ENCODE assay signal across 11 cellular contexts in genomic region chr19:31352296-31352781, GRCh38. TPM values are rescaled to one million over a fixed set of nuclear protein-coding genes. Genes with fewer than 3 reads are reported as not detected.
DNase-seq lines count a peak whose midpoint lies in the region; ATAC-seq and TF ChIP-seq lines count a peak whose summit lies in the region.
"Had no signal": no experiment of that assay in that cellular context is flagged by ENCODE, and none has a peak within 500 bp of the region (broad histone marks: within the 10 kb centered on the region; RNA-seq: fewer than 3 reads in every experiment).

No MANE protein-coding gene starts in this region.

- H3K9me3 ChIP-seq in CD8-positive, alpha-beta T cell (ENCODE audit: low read length) = no peaks in the 10 kb centered on the region
- H3K9me3 ChIP-seq in HUES64 (ENCODE audit: insufficient read depth, low read depth, low read length) = no peaks in the 10 kb centered on the region
- no peaks in the 10 kb centered on the region for H3K9me3 ChIP-seq in osteoblast (ENCODE audit: low read depth, low read length)

- under 1% methylated on average over 14 of the region's 14 CpGs for WGBS in HUES64

- H3K4me2 ChIP-seq in osteoblast (ENCODE audit: insufficient read depth, low read length) = peak overlapping the region; percentile 88

- peaks cover 35% of the 10 kb centered on the region for H3K79me2 ChIP-seq in osteoblast (ENCODE audit: insufficient read depth, low read length)

- no peak overlapping the region for H3K4me3 ChIP-seq in CD8-positive, alpha-beta T cell (ENCODE audit: low read depth, low read length)
- H3K4me3 ChIP-seq in HUES64 (ENCODE audit: low read length) = peak overlapping the region; percentile 68
- peak overlapping the region; percentile 72 for H3K4me3 ChIP-seq in fibroblast of pulmonary artery (replicated peaks; ENCODE audit: low read depth, low read length)
- no peak overlapping the region for H3K4me3 ChIP-seq in osteoblast (ENCODE audit: insufficient read depth, low read length)

- DNase-seq in CD8-positive, alpha-beta T cell = no peak
- DNase-seq in fibroblast of pulmonary artery (ENCODE audit: low read depth) = no peak
- no peak for DNase-seq in osteoblast (ENCODE audit: insufficient read length, low spot score, missing footprints)
- DNase-seq in NCI-H1092 (lab: John Stamatoyannopoulos, UW) = no peak
- no peak for DNase-seq in NCI-H2171 treated with DMSO at 0.1 percent for 48 hours (lab: John Stamatoyannopoulos, UW)
- DNase-seq: activated CD4-positive, alpha-beta T cell treated with anti-CD3 and anti-CD28 coated beads, Interleukin-2, amount 50 U/mL, for 1 hour; NCI-H1417; NCI-H69; SHP77 had no signal

- no peaks in the 10 kb centered on the region for H3K9me3 Mint-ChIP-seq in CD8-positive, alpha-beta T cell

- peaks cover 2% of the 10 kb centered on the region for H3K36me3 Mint-ChIP-seq in CD8-positive, alpha-beta T cell

- no peaks in the 10 kb centered on the region for H3K36me3 ChIP-seq in CD8-positive, alpha-beta T cell (ENCODE audit: insufficient read depth, low read length)
- no peaks in the 10 kb centered on the region for H3K36me3 ChIP-seq in HUES64 (ENCODE audit: insufficient read depth, low read length)
- H3K36me3 ChIP-seq in osteoblast (ENCODE audit: insufficient read depth, low read length) = no peaks in the 10 kb centered on the region

- peaks cover 26% of the 10 kb centered on the region for H3K4me1 ChIP-seq in CD8-positive, alpha-beta T cell (ENCODE audit: insufficient read depth, low read length)
- H3K4me1 ChIP-seq in HUES64 (ENCODE audit: insufficient read depth, low read length) = peaks cover 40% of the 10 kb centered on the region
- H3K4me1 ChIP-seq in osteoblast (ENCODE audit: insufficient read depth, low read length) = peaks cover 20% of the 10 kb centered on the region

- TF ChIP-seq CTCF in CD8-positive, alpha-beta T cell (IDR thresholded peaks at IDR 0.05) = no peak
- TF ChIP-seq CTCF in fibroblast of pulmonary artery (IDR thresholded peaks at IDR 0.05; ENCODE audit: low read length, missing control alignments) (no peak), osteoblast (IDR thresholded peaks at IDR 0.05; ENCODE audit: extremely low read depth, low read depth, low read length) (no peak)

- peak overlapping the region; percentile 79 for H3K4me3 Mint-ChIP-seq in CD8-positive, alpha-beta T cell

- POLR2A ChIA-PET in CD8-positive, alpha-beta T cell (lab: Charles Lee) = no interaction called here

- H3K9ac ChIP-seq in HUES64 (ENCODE audit: low read depth, low read length) = no peak overlapping the region

- peaks cover 27% of the 10 kb centered on the region for H4K20me1 ChIP-seq in osteoblast (ENCODE audit: insufficient read depth, low read length)

- H3K27ac ChIP-seq in CD8-positive, alpha-beta T cell (ENCODE audit: low read depth, low read length) = no peak overlapping the region
- no peak overlapping the region for H3K27ac ChIP-seq in HUES64 (ENCODE audit: low read depth, low read length)
- H3K27ac ChIP-seq in osteoblast (ENCODE audit: low read depth, low read length) = no peak overlapping the region

- H2AFZ ChIP-seq in osteoblast (ENCODE audit: low read length) = no peak overlapping the region

- intact Hi-C loops in CD8-positive, alpha-beta T cell (cut with DNase I, micrococcal nuclease) = loop anchor here (10.0 kb wide), 2 partner anchors 568 to 1232 kb away; partner anchors contain the start of gene PDCD5 (in 1 of the 2)

- H3K27ac Mint-ChIP-seq in CD8-positive, alpha-beta T cell = no peak overlapping the region

- CTCF ChIA-PET in CD8-positive, alpha-beta T cell (lab: Charles Lee) = no interaction called here

- no peak for ATAC-seq in CD8-positive, alpha-beta T cell
- no peak for ATAC-seq in GM18907 (IDR thresholded peaks at IDR 0.05; ENCODE audit: unreplicated experiment)

- H3K27me3 ChIP-seq in CD8-positive, alpha-beta T cell (ENCODE audit: insufficient read depth, low read length) = peaks cover 52% of the 10 kb centered on the region
- peaks cover 83% of the 10 kb centered on the region for H3K27me3 ChIP-seq in HUES64 (ENCODE audit: insufficient read depth, low read length)
- no peaks in the 10 kb centered on the region for H3K27me3 ChIP-seq in osteoblast (ENCODE audit: insufficient read depth, low read length)

- peaks cover 64% of the 10 kb centered on the region for H3K27me3 Mint-ChIP-seq in CD8-positive, alpha-beta T cell (ENCODE audit: low read depth)

- peaks cover 39% of the 10 kb centered on the region for H3K4me1 Mint-ChIP-seq in CD8-positive, alpha-beta T cell (ENCODE audit: low read depth)

RNA-seq across cellular contexts. Expression of gene TSHZ3, which starts 3.1 kb away (rescaled TPM):
- not detected for total RNA-seq in CD8-positive, alpha-beta T cell
- polyA plus RNA-seq in HUES64 (2013, experiment 1 of 2) = 2.5 TPM
- 2.7 TPM for polyA plus RNA-seq in HUES64 (2013, experiment 2 of 2)
- total RNA-seq in osteoblast = 7.6 and 9.4 TPM in 2 replicates

Comparison
In these comparisons a context has a peak if more than half of its experiments do, and no peak if none do; other contexts are left out.
1. H3K4me3 ChIP-seq: peak in HUES64 (single experiment) and fibroblast of pulmonary artery (single experiment); none in CD8-positive, alpha-beta T cell (single experiment) and osteoblast (single experiment).